ENCODE assay signal across 2 cellular contexts in the genomic region with DNA sequence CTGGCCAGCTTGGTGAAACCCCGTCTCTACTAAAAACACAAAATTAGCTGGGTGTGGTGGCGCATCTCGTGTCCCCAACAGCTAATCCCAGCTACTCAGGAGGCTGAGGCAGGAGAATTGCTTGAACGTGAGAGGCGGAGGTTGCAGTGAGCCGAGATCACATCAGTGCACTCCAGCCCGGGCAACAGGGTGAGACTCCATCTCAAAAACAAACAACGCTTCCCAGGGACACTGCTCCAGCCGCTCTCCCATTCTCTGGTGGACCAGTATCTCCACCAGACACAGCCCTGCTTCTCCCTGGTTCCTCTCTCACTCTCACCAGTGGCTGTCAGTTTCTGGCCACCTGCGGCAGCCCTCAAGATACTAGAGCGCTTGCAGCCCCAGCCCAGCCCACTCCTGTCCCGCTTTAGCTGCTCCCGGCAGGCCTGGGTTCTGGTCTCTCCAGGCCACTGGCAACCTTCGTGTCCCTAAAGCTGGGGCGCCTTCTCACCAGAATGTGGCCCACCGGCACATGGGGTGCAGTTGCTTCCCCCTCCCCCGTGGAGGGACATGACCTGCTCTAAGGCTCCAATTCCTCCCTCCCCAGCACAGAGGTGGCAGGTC.
TF ChIP-seq lines count a peak whose summit lies in the region.

No MANE protein-coding gene starts in this region.

TF ChIP-seq in GM23338, 12 proteins besides CTCF, POLR2A, EP300 and RAD21 (continued from another document):
- TF ChIP-seq, protein P1, sequence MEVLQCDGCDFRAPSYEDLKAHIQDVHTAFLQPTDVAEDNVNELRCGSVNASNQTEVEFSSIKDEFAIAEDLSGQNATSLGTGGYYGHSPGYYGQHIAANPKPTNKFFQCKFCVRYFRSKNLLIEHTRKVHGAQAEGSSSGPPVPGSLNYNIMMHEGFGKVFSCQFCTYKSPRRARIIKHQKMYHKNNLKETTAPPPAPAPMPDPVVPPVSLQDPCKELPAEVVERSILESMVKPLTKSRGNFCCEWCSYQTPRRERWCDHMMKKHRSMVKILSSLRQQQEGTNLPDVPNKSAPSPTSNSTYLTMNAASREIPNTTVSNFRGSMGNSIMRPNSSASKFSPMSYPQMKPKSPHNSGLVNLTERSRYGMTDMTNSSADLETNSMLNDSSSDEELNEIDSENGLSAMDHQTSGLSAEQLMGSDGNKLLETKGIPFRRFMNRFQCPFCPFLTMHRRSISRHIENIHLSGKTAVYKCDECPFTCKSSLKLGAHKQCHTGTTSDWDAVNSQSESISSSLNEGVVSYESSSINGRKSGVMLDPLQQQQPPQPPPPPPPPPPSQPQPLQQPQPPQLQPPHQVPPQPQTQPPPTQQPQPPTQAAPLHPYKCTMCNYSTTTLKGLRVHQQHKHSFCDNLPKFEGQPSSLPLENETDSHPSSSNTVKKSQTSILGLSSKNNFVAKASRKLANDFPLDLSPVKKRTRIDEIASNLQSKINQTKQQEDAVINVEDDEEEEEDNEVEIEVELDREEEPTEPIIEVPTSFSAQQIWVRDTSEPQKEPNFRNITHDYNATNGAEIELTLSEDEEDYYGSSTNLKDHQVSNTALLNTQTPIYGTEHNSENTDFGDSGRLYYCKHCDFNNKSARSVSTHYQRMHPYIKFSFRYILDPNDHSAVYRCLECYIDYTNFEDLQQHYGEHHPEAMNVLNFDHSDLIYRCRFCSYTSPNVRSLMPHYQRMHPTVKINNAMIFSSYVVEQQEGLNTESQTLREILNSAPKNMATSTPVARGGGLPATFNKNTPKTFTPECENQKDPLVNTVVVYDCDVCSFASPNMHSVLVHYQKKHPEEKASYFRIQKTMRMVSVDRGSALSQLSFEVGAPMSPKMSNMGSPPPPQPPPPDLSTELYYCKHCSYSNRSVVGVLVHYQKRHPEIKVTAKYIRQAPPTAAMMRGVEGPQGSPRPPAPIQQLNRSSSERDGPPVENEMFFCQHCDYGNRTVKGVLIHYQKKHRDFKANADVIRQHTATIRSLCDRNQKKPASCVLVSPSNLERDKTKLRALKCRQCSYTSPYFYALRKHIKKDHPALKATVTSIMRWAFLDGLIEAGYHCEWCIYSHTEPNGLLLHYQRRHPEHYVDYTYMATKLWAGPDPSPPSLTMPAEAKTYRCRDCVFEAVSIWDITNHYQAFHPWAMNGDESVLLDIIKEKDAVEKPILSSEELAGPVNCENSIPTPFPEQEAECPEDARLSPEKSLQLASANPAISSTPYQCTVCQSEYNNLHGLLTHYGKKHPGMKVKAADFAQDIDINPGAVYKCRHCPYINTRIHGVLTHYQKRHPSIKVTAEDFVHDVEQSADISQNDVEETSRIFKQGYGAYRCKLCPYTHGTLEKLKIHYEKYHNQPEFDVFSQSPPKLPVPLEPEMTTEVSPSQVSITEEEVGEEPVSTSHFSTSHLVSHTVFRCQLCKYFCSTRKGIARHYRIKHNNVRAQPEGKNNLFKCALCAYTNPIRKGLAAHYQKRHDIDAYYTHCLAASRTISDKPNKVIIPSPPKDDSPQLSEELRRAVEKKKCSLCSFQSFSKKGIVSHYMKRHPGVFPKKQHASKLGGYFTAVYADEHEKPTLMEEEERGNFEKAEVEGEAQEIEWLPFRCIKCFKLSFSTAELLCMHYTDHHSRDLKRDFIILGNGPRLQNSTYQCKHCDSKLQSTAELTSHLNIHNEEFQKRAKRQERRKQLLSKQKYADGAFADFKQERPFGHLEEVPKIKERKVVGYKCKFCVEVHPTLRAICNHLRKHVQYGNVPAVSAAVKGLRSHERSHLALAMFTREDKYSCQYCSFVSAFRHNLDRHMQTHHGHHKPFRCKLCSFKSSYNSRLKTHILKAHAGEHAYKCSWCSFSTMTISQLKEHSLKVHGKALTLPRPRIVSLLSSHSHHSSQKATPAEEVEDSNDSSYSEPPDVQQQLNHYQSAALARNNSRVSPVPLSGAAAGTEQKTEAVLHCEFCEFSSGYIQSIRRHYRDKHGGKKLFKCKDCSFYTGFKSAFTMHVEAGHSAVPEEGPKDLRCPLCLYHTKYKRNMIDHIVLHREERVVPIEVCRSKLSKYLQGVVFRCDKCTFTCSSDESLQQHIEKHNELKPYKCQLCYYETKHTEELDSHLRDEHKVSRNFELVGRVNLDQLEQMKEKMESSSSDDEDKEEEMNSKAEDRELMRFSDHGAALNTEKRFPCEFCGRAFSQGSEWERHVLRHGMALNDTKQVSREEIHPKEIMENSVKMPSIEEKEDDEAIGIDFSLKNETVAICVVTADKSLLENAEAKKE (CRISPR knock-in tag; IDR thresholded peaks at IDR 0.05) = no peak
- TF ChIP-seq STAT1 (IDR thresholded peaks at IDR 0.05; ENCODE audit: unreplicated experiment) = no peak
- TF ChIP-seq POLR2AphosphoS5 (IDR thresholded peaks at IDR 0.05; ENCODE audit: low read depth) = no peak
- no peak for TF ChIP-seq ZNF331 (CRISPR knock-in tag; IDR thresholded peaks at IDR 0.05; ENCODE audit: low read depth)
- TF ChIP-seq ZNF114 (CRISPR knock-in tag; IDR thresholded peaks at IDR 0.05) = no peak
- TF ChIP-seq EZH2 (IDR thresholded peaks at IDR 0.05; ENCODE audit: low read depth, unreplicated experiment) = no peak

TF ChIP-seq in SK-N-SH, 30 proteins besides CTCF, POLR2A, EP300 and RAD21 (continued from another document):
- no peak for TF ChIP-seq SIN3A (IDR thresholded peaks at IDR 0.05; ENCODE audit: borderline replicate concordance, low read depth, low read length)
- no peak for TF ChIP-seq TCF12 (IDR thresholded peaks at IDR 0.05)
- no peak for TF ChIP-seq MEF2A (IDR thresholded peaks at IDR 0.05; ENCODE audit: borderline replicate concordance, low read depth)
- no peak for TF ChIP-seq PBX3 (IDR thresholded peaks at IDR 0.05)
- TF ChIP-seq FOSL2 (IDR thresholded peaks at IDR 0.05; ENCODE audit: borderline replicate concordance, low read depth) = no peak
- TF ChIP-seq ELF1 (IDR thresholded peaks at IDR 0.05) = no peak
- no peak for TF ChIP-seq CHD2 (IDR thresholded peaks at IDR 0.05; ENCODE audit: low read length, partially characterized antibody)
- no peak for TF ChIP-seq FOXJ3 (CRISPR knock-in tag; IDR thresholded peaks at IDR 0.05)
- no peak for TF ChIP-seq RXRA (IDR thresholded peaks at IDR 0.05; ENCODE audit: borderline replicate concordance, low read depth)
